Comparison of ENCODE assay signal across 8 cellular contexts in genomic region chrX:40094900-40095587, GRCh38. TPM values are rescaled to one million over a fixed set of nuclear protein-coding genes. Genes with fewer than 3 reads are reported as not detected.
DNase-seq lines count a peak whose midpoint lies in the region; ATAC-seq and TF ChIP-seq lines count a peak whose summit lies in the region.

No MANE protein-coding gene starts in this region.

- TF ChIP-seq CTCF in neural cell (IDR thresholded peaks at IDR 0.05; ENCODE audit: poor library complexity, severe bottlenecking), result no peak

- H3K4me2 ChIP-seq in neural cell (ENCODE audit: low read length), result peak overlapping the region; percentile 68

- TF ChIP-seq EP300 in neural cell (conservative IDR thresholded peaks at IDR 0.05; ENCODE audit: poor library complexity, severe bottlenecking), result no peak

- TF ChIP-seq RAD21 in neural cell (conservative IDR thresholded peaks at IDR 0.05), result no peak

- no peaks in the 10 kb centered on the region for H4K20me1 ChIP-seq in neural cell (ENCODE audit: insufficient read depth)

- H3K4me1 ChIP-seq in effector memory CD4-positive, alpha-beta T cell (ENCODE audit: control insufficient read depth, insufficient read depth, low read length, poor library complexity, severe bottlenecking), result peaks cover 18% of the 10 kb centered on the region

- H3K27me3 ChIP-seq in effector memory CD4-positive, alpha-beta T cell (replicated peaks; ENCODE audit: control insufficient read depth, insufficient read depth, low read length, poor library complexity, severe bottlenecking), result no peaks in the 10 kb centered on the region
- H3K27me3 ChIP-seq in neural cell (ENCODE audit: insufficient read depth, low read depth, low read length), result no peaks in the 10 kb centered on the region

- no peaks in the 10 kb centered on the region for H3K36me3 ChIP-seq in effector memory CD4-positive, alpha-beta T cell (ENCODE audit: control insufficient read depth, insufficient read depth, low read length)
- H3K36me3 ChIP-seq in neural cell (ENCODE audit: insufficient read depth, low read length), result no peaks in the 10 kb centered on the region

- peak overlapping the region; percentile 18 for H3K27ac ChIP-seq in effector memory CD4-positive, alpha-beta T cell (ENCODE audit: insufficient read depth, low read length, poor library complexity, severe bottlenecking)
- peak overlapping the region; percentile 82 for H3K27ac ChIP-seq in neural cell (ENCODE audit: low read length)

- no peak for ATAC-seq in HG03039 (IDR thresholded peaks at IDR 0.05; ENCODE audit: unreplicated experiment)
- ATAC-seq in HG03135 (IDR thresholded peaks at IDR 0.05; ENCODE audit: unreplicated experiment), result no peak

- H3K79me2 ChIP-seq in neural cell (replicated peaks; ENCODE audit: insufficient read depth, low read length), result peaks cover 36% of the 10 kb centered on the region

- peak; percentile 63 for DNase-seq in DMS53 (lab: John Stamatoyannopoulos, UW)
- peak; percentile 60 for DNase-seq in NCI-H69 (lab: John Stamatoyannopoulos, UW)
- DNase-seq in effector memory CD4-positive, alpha-beta T cell, result no peak
- no peak for DNase-seq in activated CD4-positive, CD25-positive, alpha-beta regulatory T cell treated with anti-CD3 and anti-CD28 coated beads, Interleukin-2, amount 50 U/mL, for 72 hours
- DNase-seq in NCI-H1048 (lab: John Stamatoyannopoulos, UW), result no peak

- H3F3A ChIP-seq in neural cell (ENCODE audit: insufficient read depth, low read length, poor library complexity, severe bottlenecking), result no peaks in the 10 kb centered on the region

- no peak overlapping the region for H2AFZ ChIP-seq in neural cell (ENCODE audit: low read depth, low read length)

- peak overlapping the region; percentile 40 for H3K4me3 ChIP-seq in effector memory CD4-positive, alpha-beta T cell (ENCODE audit: insufficient read depth, low read depth, low read length, poor library complexity, severe bottlenecking)
- peak overlapping the region; percentile 79 for H3K4me3 ChIP-seq in neural cell (ENCODE audit: low read length)

- H3K9ac ChIP-seq in neural cell (ENCODE audit: low read length), result peak overlapping the region; percentile 80

- H3K9me3 ChIP-seq in effector memory CD4-positive, alpha-beta T cell (ENCODE audit: control insufficient read depth, low read length), result no peaks in the 10 kb centered on the region
- H3K9me3 ChIP-seq in neural cell (ENCODE audit: low read length), result no peaks in the 10 kb centered on the region

- H3K9me2 ChIP-seq in neural cell (ENCODE audit: insufficient read depth, low read length), result no peaks in the 10 kb centered on the region

TF ChIP-seq in neural cell, 6 proteins besides CTCF, POLR2A, EP300 and RAD21:
- no peak for TF ChIP-seq REST (IDR thresholded peaks at IDR 0.05; ENCODE audit: borderline replicate concordance)
- no peak for TF ChIP-seq SMC3 (conservative IDR thresholded peaks at IDR 0.05; ENCODE audit: poor library complexity)
- no peak for TF ChIP-seq EZH2 (IDR thresholded peaks at IDR 0.05; ENCODE audit: borderline replicate concordance, insufficient read depth, low read length, poor library complexity, severe bottlenecking)
- TF ChIP-seq TAF1 (IDR thresholded peaks at IDR 0.05; ENCODE audit: low read depth), result no peak
- no peak for TF ChIP-seq MXI1 (conservative IDR thresholded peaks at IDR 0.05; ENCODE audit: poor library complexity, severe bottlenecking)
- TF ChIP-seq POLR2AphosphoS5 (IDR thresholded peaks at IDR 0.05), result no peak
TF ChIP-seq in neural cell: peak in this region for 0.

RNA-seq across cellular contexts. Expression of gene BCOR, which starts 2.7 kb away (rescaled TPM):
- polyA plus RNA-seq in neural cell, result 18.0 and 23.7 TPM in 2 replicates
- 49.7 and 72.6 TPM in 2 replicates for polyA minus RNA-seq in neural cell

Comparison
In these comparisons a context has a peak if more than half of its experiments do, and no peak if none do; other contexts are left out.
1. DNase-seq: peak in DMS53 (single experiment) and NCI-H69 (single experiment); none in effector memory CD4-positive, alpha-beta T cell (0 of 3), activated CD4-positive, CD25-positive, alpha-beta regulatory T cell treated with anti-CD3 and anti-CD28 coated beads, Interleukin-2, amount 50 U/mL, for 72 hours (single experiment) and NCI-H1048 (single experiment).